In the genomic region with DNA sequence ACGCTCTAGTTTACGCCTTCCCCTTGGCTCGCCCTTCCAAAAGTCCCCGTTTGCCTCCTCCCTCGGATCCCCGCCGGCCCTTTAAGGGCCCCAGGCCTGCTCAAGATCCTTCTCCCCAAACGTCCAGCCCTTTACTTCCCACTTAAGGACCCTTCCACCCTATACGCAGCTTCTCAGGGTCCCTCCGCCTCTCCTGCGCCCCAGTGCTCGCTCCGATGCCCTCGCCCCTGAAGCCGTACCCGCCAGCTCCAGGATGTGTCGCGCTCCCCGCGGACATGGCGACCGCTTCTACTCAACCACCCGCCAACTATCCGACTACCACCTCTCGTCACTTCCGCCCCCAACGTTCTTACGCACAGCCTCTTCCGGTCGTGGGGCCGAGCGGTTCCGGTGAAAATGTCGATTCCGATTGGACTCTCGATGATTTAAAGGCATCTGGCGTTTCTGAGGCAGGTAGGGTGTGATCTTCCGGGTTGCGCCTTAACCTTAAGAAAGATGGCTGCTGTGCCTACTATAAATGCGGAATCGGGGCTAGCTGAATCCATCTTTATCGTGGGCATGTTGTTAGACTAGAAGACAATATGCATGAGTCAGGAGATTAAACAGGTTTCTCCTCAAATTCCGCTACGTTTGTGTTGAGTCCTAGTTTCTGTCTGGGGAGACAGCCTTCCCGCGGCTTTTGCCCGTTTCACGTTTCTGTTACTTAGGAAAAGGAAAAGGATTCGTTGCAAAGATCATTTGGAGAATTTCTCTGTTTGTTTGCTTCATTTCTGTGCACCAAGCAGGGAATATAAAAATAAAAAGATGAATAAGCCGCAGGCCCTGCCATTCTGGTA, we compare ENCODE assay signal across 8 cellular contexts. TPM values are rescaled to one million over a fixed set of nuclear protein-coding genes. Genes with fewer than 3 reads are reported as not detected.
DNase-seq lines count a peak whose midpoint lies in the region; ATAC-seq, FAIRE-seq and TF ChIP-seq lines count a peak whose summit lies in the region.

A gene (minus strand): TSS at position 317 of the 836 bp plus-strand sequence. CDS start 40 bp downstream, at position 277.

- ATAC-seq in GM19468 (IDR thresholded peaks at IDR 0.05; ENCODE audit: extremely low read depth, unreplicated experiment) (peak; percentile 73), memory B cell (ENCODE audit: low read depth) (peak; percentile 90)

- POLR2A ChIA-PET in H1 (lab: Charles Lee; ENCODE audit: partially characterized antibody) = interaction anchor here (0.8 to 6.7 kb wide), 27 partner anchors 9 to 181 kb away, joined by 3 to 109 read pairs (median 4); a partner anchor contains a TSS

- H3K9me3 Mint-ChIP-seq in memory B cell = no peaks in the 10 kb centered on the region

- H3K4ac ChIP-seq in H1 (replicated peaks; ENCODE audit: insufficient read length, low read depth, low read length) = peak within 1 kb of the TSS; percentile 32

- H3K4me3 Mint-ChIP-seq in memory B cell = peak within 1 kb of the TSS; percentile 43

- H3K56ac ChIP-seq in H1 (replicated peaks; ENCODE audit: insufficient read length, low read depth, low read length) = peak within 1 kb of the TSS; percentile 89

- CTCF ChIA-PET in H1 (lab: Charles Lee; ENCODE audit: partially characterized antibody) = interaction anchor here (0.6 to 2.8 kb wide), 7 partner anchors 10 to 587 kb away, joined by 3 to 18 read pairs (median 5); a partner anchor contains a TSS

- peaks cover 0 to 13% of the 10 kb centered on the region in 2 experiments for H4K20me1 ChIP-seq in H1 (replicated peaks in 1 of 2; ENCODE audit: control insufficient read depth in 1 of 2, insufficient read depth in 2 of 2, low read length in 2 of 2)

- peak within 1 kb of the TSS; percentile 89 to 100 (median 94) for H3K4me3 ChIP-seq in H1 (ENCODE audit: extremely low read depth in 1 of 4, insufficient read depth in 2 of 4, low read depth in 3 of 4, low read length in 4 of 4)

- H2AFZ ChIP-seq in H1 (ENCODE audit: low read length) = peak within 1 kb of the TSS; percentile 9; the same call in 1 of the 2 replicates

- H4K5ac ChIP-seq in H1 (ENCODE audit: insufficient read length, low read depth, low read length) = peak within 1 kb of the TSS; percentile 98

- H3K4me1 ChIP-seq in H1 (replicated peaks in 1 of 4; ENCODE audit: control insufficient read depth in 3 of 4, insufficient read depth in 4 of 4, low read length in 3 of 4) = peaks cover 0 to 2% (median 1%) of the 10 kb centered on the region in 4 experiments; a peak in 4 of 7 replicates

- DNase-seq in COLO829 (ENCODE audit: low spot score) = peak; percentile 98
- DNase-seq in HS-5 (ENCODE audit: low read depth) = peak; percentile 94
- DNase-seq in NK-92 treated with Interleukin-12 subunit alpha and Interleukin-12 subunit beta, amount 100 ng/mL, for 24 hours (lab: John Stamatoyannopoulos, UW) = peak; percentile 87
- peak; percentile 93 for DNase-seq in activated CD8-positive, alpha-beta memory T cell treated with anti-CD3 and anti-CD28 coated beads for 24 hours
- DNase-seq in H1 (ENCODE audit: low read depth in 1 of 2, low spot score in 2 of 2) = peak; percentile 87 to 96
- peak; percentile 85 to 93 for DNase-seq in memory B cell (ENCODE audit: low spot score in 2 of 2)
- DNase-seq in stimulated activated CD8-positive, alpha-beta memory T cell treated with anti-CD3 and anti-CD28 coated beads, Interleukin-12 subunit alpha, Interleukin-12 subunit beta, amount 100 ng/mL, for 4 hours (ENCODE audit: low read depth) = peak; percentile 84

- peak within 1 kb of the TSS; percentile 100 for H3K18ac ChIP-seq in H1 (ENCODE audit: extremely low read depth, low read length)

- peaks cover 10 to 46% of the 10 kb centered on the region in 2 experiments for H3K79me2 ChIP-seq in H1 (ENCODE audit: control insufficient read depth in 1 of 2, insufficient read depth in 2 of 2, low read length in 2 of 2)

- peak within 1 kb of the TSS; percentile 91 for H2AK5ac ChIP-seq in H1 (ENCODE audit: low read depth, low read length)

- no peak for TF ChIP-seq CTCF in H1 (IDR thresholded peaks at IDR 0.05; ENCODE audit: control extremely low read depth in 1 of 3, insufficient read depth in 1 of 3, low read depth in 1 of 3, low read length in 3 of 3)

- H3K27me3 Mint-ChIP-seq in memory B cell = no peaks in the 10 kb centered on the region

- peak within 1 kb of the TSS; percentile 86 to 100 (median 96) for H3K9ac ChIP-seq in H1 (replicated peaks in 1 of 4; ENCODE audit: extremely low read depth in 1 of 4, low read depth in 3 of 4, low read length in 3 of 4)

- peak in 1 of 2 experiments; percentile 10; a peak in 2 of 4 replicates for TF ChIP-seq RAD21 in H1 (IDR thresholded peaks at IDR 0.05 in 1 of 2, conservative IDR thresholded peaks at IDR 0.05 in 1 of 2; ENCODE audit: low read depth in 2 of 2, low read length in 2 of 2)

- H3K4me1 Mint-ChIP-seq in memory B cell = peaks cover 12% of the 10 kb centered on the region

- H3K9me3 ChIP-seq in H1 (ENCODE audit: insufficient read depth in 2 of 2, low read depth in 1 of 2, low read length in 1 of 2) = no peaks in the 10 kb centered on the region

- H3K4me2 ChIP-seq in H1 (ENCODE audit: insufficient read depth in 1 of 2, low read depth in 2 of 2, low read length in 2 of 2) = peak within 1 kb of the TSS; percentile 85 to 92

- H4K91ac ChIP-seq in H1 (replicated peaks; ENCODE audit: insufficient read length, low read length) = peak within 1 kb of the TSS; percentile 70

- peak; percentile 91 to 96 for TF ChIP-seq POLR2A in H1 (IDR thresholded peaks at IDR 0.05; ENCODE audit: control extremely low read depth in 1 of 2, low read depth in 2 of 2, low read length in 2 of 2)

- H3K27ac ChIP-seq in H1 (ENCODE audit: low read depth, low read length) = peak within 1 kb of the TSS; percentile 88

- H3K23ac ChIP-seq in H1 (ENCODE audit: insufficient read length) = no peak within 1 kb of the TSS

- peaks cover 5% of the 10 kb centered on the region for H3K23me2 ChIP-seq in H1 (ENCODE audit: low read depth, low read length)

- H4K8ac ChIP-seq in H1 (ENCODE audit: extremely low read depth, insufficient read depth, low read length) = peak within 1 kb of the TSS; percentile 99

- peak; percentile 92 for FAIRE-seq in H1 (lab: Jason Lieb, UNC)

- H3K36me3 ChIP-seq in H1 (ENCODE audit: control insufficient read depth in 2 of 4, insufficient read depth in 4 of 4, low read length in 3 of 4) = peaks cover 16 to 40% (median 26%) of the 10 kb centered on the region in 4 experiments; a peak in 7 of 8 replicates

- 0 out of 2 replicates have a peak within 1 kb of the TSS, but pooled peaks have one; percentile 43 for H2BK20ac ChIP-seq in H1 (ENCODE audit: low read length)

- peaks cover 7% of the 10 kb centered on the region for H3K36me3 Mint-ChIP-seq in memory B cell

- peak within 1 kb of the TSS; percentile 98 for H2BK5ac ChIP-seq in H1 (ENCODE audit: low read depth, low read length)

- 2% methylated on average over 50 of the region's 50 CpGs; no CpG with 5 or more reads in 1 of the 2 experiments for WGBS in H1 (ENCODE audit: extremely low coverage in 1 of 2, insufficient coverage in 1 of 2, insufficient read length in 1 of 2, insufficient replicate concordance in 2 of 2, low coverage in 1 of 2, low lambda C conversion rate in 2 of 2, missing lambda C conversion rate in 1 of 2), 2 experiments

- H3K27me3 ChIP-seq in H1 (replicated peaks in 1 of 4; ENCODE audit: control insufficient read depth in 3 of 4, extremely low read depth in 1 of 4, insufficient read depth in 3 of 4, low read length in 3 of 4) = no peaks in the 10 kb centered on the region

- peaks cover 2% of the 10 kb centered on the region; the same call in 1 of the 2 replicates for H3K79me1 ChIP-seq in H1 (ENCODE audit: low read depth, low read length)

- H2BK15ac ChIP-seq in H1 (ENCODE audit: low read length) = peak within 1 kb of the TSS; percentile 31; the same call in 1 of the 2 replicates

- peak within 1 kb of the TSS; percentile 28 for H2BK120ac ChIP-seq in H1 (replicated peaks; ENCODE audit: low read depth, low read length)

- H3K27ac Mint-ChIP-seq in memory B cell = no peak within 1 kb of the TSS

- H3K14ac ChIP-seq in H1 (ENCODE audit: insufficient read length) = peak within 1 kb of the TSS; percentile 67

- TF ChIP-seq EP300 in H1 (IDR thresholded peaks at IDR 0.05; ENCODE audit: borderline replicate concordance in 1 of 2, low read depth in 2 of 2, low read length in 2 of 2) = no peak

- peak within 1 kb of the TSS; percentile 27; the same call in 1 of the 2 replicates for H2BK12ac ChIP-seq in H1 (ENCODE audit: low read depth, low read length)

TF ChIP-seq in H1, 55 proteins besides CTCF, POLR2A, EP300 and RAD21 (continues in another document):
- TF ChIP-seq YY1 (IDR thresholded peaks at IDR 0.05; ENCODE audit: low read depth, low read length) = peak; percentile 98
- no peak for TF ChIP-seq SUZ12 (IDR thresholded peaks at IDR 0.05; ENCODE audit: low read length)
- TF ChIP-seq, protein P1, sequence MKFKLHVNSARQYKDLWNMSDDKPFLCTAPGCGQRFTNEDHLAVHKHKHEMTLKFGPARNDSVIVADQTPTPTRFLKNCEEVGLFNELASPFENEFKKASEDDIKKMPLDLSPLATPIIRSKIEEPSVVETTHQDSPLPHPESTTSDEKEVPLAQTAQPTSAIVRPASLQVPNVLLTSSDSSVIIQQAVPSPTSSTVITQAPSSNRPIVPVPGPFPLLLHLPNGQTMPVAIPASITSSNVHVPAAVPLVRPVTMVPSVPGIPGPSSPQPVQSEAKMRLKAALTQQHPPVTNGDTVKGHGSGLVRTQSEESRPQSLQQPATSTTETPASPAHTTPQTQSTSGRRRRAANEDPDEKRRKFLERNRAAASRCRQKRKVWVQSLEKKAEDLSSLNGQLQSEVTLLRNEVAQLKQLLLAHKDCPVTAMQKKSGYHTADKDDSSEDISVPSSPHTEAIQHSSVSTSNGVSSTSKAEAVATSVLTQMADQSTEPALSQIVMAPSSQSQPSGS (IDR thresholded peaks at IDR 0.05; ENCODE audit: low read length) = peak; percentile 38; the same call in 1 of the 2 replicates
- peak in 1 of 2 experiments; percentile 65; a peak in 1 of 4 replicates for TF ChIP-seq HDAC2 (IDR thresholded peaks at IDR 0.05; ENCODE audit: borderline replicate concordance in 1 of 2, low read depth in 2 of 2, low read length in 2 of 2)
- no peak for TF ChIP-seq FOSL1 (IDR thresholded peaks at IDR 0.05; ENCODE audit: insufficient read depth, low read depth, low read length)
- TF ChIP-seq SIX5 (IDR thresholded peaks at IDR 0.05; ENCODE audit: low read depth, low read length) = 0 out of 2 replicates have a peak, but pooled peaks have one; percentile 16
- peak; percentile 60; the same call in 1 of the 2 replicates for TF ChIP-seq CHD2 (IDR thresholded peaks at IDR 0.05; ENCODE audit: low read length)

RNA-seq across cellular contexts. Expression of the gene that starts here (rescaled TPM):
- 53.4 and 56.6 TPM in 2 replicates for total RNA-seq in H1 (2021; fragmentation: NEBNext Ultra II Directional; extraction: Animal tissue kit (Norgen Biotek cat#: 25700))
- polyA plus RNA-seq in H1 (2011; rRNA removed) = 59.9 and 81.1 TPM in 2 replicates
- polyA plus RNA-seq in H1 (2011; cell fraction: cytosol; rRNA removed) = 82.9 TPM
- polyA plus RNA-seq in H1 (2011; cell fraction: nucleus; rRNA removed) = 112 TPM
- 50.2 to 59.1 TPM (median 55.5 TPM) in 4 replicates for polyA plus RNA-seq in H1 (2012, experiment 1 of 2)
- 11.6 TPM for polyA plus RNA-seq in H1 (2012, experiment 2 of 2)
- polyA plus RNA-seq in H1 (2013, experiment 1 of 2) = 46.7 TPM
- polyA plus RNA-seq in H1 (2013, experiment 2 of 2) = 44.1 TPM
- polyA minus RNA-seq in H1 (2011; rRNA and poly(A)+ RNA removed) = 89.4 and 120 TPM in 2 replicates
- 50.6 TPM for polyA minus RNA-seq in H1 (2011; cell fraction: cytosol; rRNA and poly(A)+ RNA removed)
- polyA minus RNA-seq in H1 (2011; cell fraction: nucleus; rRNA and poly(A)+ RNA removed) = 103 TPM

Comparison
In these comparisons a context has a peak if more than half of its experiments do, and no peak if none do; other contexts are left out.
1. Peak in every context shown above with its lines: DNase-seq, ATAC-seq, H3K4me3 ChIP-seq and H3K27ac ChIP-seq.